24 cellular contexts compared by ENCODE assay signal in genomic region chrX:38919202-38919601, GRCh38.
"Had no signal": no experiment of that assay in that cellular context is flagged by ENCODE, and none has a peak within 500 bp of the region (broad histone marks: within the 10 kb centered on the region; RNA-seq: fewer than 3 reads in every experiment).

No MANE protein-coding gene starts in this region.

- H3K36me3 Mint-ChIP-seq: memory B cell, type B pancreatic cell had no signal

- H3K27ac Mint-ChIP-seq: dendritic cell treated with granulocyte-macrophage colony-stimulating factor and Interleukin-4, amounts not matched to agents 40 ng/mL and 50 ng/mL, for 4 days; effector memory CD8-positive, alpha-beta T cell; memory B cell; nephron; progenitor cell of endocrine pancreas; type B pancreatic cell had no signal

- H3K27me3 ChIP-seq: esophagus muscularis mucosa, gastrocnemius medialis, pancreas, suprapubic skin, thyroid gland had no signal

- H3K4me3 ChIP-seq: esophagus muscularis mucosa, gastrocnemius medialis, left ventricle myocardium inferior, lower lobe of right lung, pancreas, smooth muscle cell, suprapubic skin, thyroid gland had no signal

- H3K9me3 ChIP-seq: esophagus muscularis mucosa, gastrocnemius medialis, left ventricle myocardium inferior, lower lobe of right lung, pancreas, suprapubic skin, thyroid gland had no signal

- H3K27me3 Mint-ChIP-seq: dendritic cell treated with granulocyte-macrophage colony-stimulating factor and Interleukin-4, amounts not matched to agents 40 ng/mL and 50 ng/mL, for 4 days; effector memory CD8-positive, alpha-beta T cell; memory B cell; naive B cell; progenitor cell of endocrine pancreas; type B pancreatic cell had no signal

- ATAC-seq: effector memory CD8-positive, alpha-beta T cell; gastrocnemius medialis; left cardiac atrium; lower lobe of right lung; pancreas; right cardiac atrium; stimulated activated naive CD8-positive, alpha-beta T cell treated with anti-CD3 and anti-CD28 coated beads, Interleukin-15, Interleukin-2, amounts not matched to agents 100 U/mL and 50 U/mL, for 24 hours had no signal

- H3K36me3 ChIP-seq: esophagus muscularis mucosa, gastrocnemius medialis, left ventricle myocardium inferior, lower lobe of right lung, pancreas, suprapubic skin, thyroid gland had no signal

- H3K4me1 Mint-ChIP-seq: memory B cell, naive B cell had no signal

- H3K4me2 ChIP-seq: smooth muscle cell had no signal

- DNase-seq: effector memory CD8-positive, alpha-beta T cell; gastrocnemius medialis; glutamatergic neuron; kidney; left cardiac atrium; left ventricle myocardium inferior; lower lobe of right lung; naive B cell; occipital lobe; pancreas; right cardiac atrium; stimulated activated CD4-positive, alpha-beta T cell treated with anti-CD3 and anti-CD28 coated beads, Interleukin-2, amount 100 ng/mL, for 48 hours; stimulated activated naive CD8-positive, alpha-beta T cell treated with anti-CD3 and anti-CD28 coated beads, Interleukin-15, Interleukin-2, amounts not matched to agents 100 U/mL and 50 U/mL, for 24 hours; thyroid gland had no signal

- H3K4me3 Mint-ChIP-seq: dendritic cell treated with granulocyte-macrophage colony-stimulating factor and Interleukin-4, amounts not matched to agents 40 ng/mL and 50 ng/mL, for 4 days; effector memory CD8-positive, alpha-beta T cell; memory B cell; naive B cell; nephron; type B pancreatic cell had no signal

- H3K4me1 ChIP-seq: esophagus muscularis mucosa, lower lobe of right lung, pancreas, suprapubic skin, thyroid gland had no signal

- H3K9me3 Mint-ChIP-seq: dendritic cell treated with granulocyte-macrophage colony-stimulating factor and Interleukin-4, amounts not matched to agents 40 ng/mL and 50 ng/mL, for 4 days; effector memory CD8-positive, alpha-beta T cell; type B pancreatic cell had no signal

- FAIRE-seq: kidney, pancreas, urothelium cell line had no signal

- H3K27ac ChIP-seq: epithelial cell of prostate, esophagus muscularis mucosa, gastrocnemius medialis, left ventricle myocardium inferior, lower lobe of right lung, pancreas, suprapubic skin, thyroid gland had no signal
